ENCODE assay signal across 8 cellular contexts in the genomic region with DNA sequence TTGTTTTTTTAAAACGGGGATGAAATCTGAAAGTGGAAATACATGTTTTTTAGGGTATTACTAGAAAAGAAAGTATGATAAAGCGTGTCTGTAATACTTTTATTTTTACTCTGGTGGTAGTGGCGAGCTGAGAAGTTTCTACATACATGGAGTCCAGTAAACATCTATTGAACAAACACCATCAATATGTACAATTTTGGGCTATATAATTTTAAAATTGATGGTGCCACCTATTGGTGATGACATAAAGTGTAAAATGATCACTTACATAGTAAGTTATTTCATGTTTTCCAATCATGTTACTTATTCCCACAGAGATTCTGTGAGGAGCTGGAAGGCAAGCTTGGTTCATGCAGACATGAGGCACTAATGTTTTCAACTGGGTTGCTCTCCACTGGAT. TPM values are rescaled to one million over a fixed set of nuclear protein-coding genes. Genes with fewer than 3 reads are reported as not detected.
DNase-seq lines count a peak whose midpoint lies in the region; ATAC-seq and TF ChIP-seq lines count a peak whose summit lies in the region.

No MANE protein-coding gene starts in this region.

- in situ Hi-C loops in gastrocnemius medialis (cut with MboI; ENCODE audit: low sequenced_read_pairs in 4 of 4) = loop anchor here in 2 of 4 donors (10.0 to 25.0 kb wide), 2 partner anchors 109 to 131 kb away; no protein-coding TSS in a partner anchor

- TF ChIP-seq POLR2A in gastrocnemius medialis (IDR thresholded peaks at IDR 0.05) = no peak

- no peaks in the 10 kb centered on the region for H3K4me1 ChIP-seq in BE2C
- H3K4me1 ChIP-seq in RWPE2 (ENCODE audit: insufficient read depth, poor library complexity, severe bottlenecking) = no peaks in the 10 kb centered on the region
- peaks cover 0 to 3% of the 10 kb centered on the region in 2 donors for H3K4me1 ChIP-seq in gastrocnemius medialis

- H3K9me3 ChIP-seq in BE2C = no peaks in the 10 kb centered on the region
- H3K9me3 ChIP-seq in RWPE2 (ENCODE audit: severe bottlenecking) = no peaks in the 10 kb centered on the region
- no peaks in the 10 kb centered on the region for H3K9me3 ChIP-seq in gastrocnemius medialis

- intact Hi-C loops in gastrocnemius medialis (cut with DNase I; ENCODE audit: low total_unique reads) = loop anchor here (2.0 kb wide), 1 partner anchor 31 kb away; a partner anchor contains a TSS

- ATAC-seq in RWPE2 (ENCODE audit: low read depth) = peak; percentile 48
- peak in 1 of 2 donors; percentile 26 for ATAC-seq in gastrocnemius medialis
- ATAC-seq in GM19324 (IDR thresholded peaks at IDR 0.05; ENCODE audit: low FRiP score, unreplicated experiment) = no peak

- H3K36me3 ChIP-seq in BE2C (no peaks in the 10 kb centered on the region), RWPE2 (ENCODE audit: low read depth) (0 out of 2 replicates have a peak, but pooled peaks cover 4% of the 10 kb centered on the region), gastrocnemius medialis (no peaks in the 10 kb centered on the region)

- H3K27me3 ChIP-seq in BE2C (no peaks in the 10 kb centered on the region), RWPE2 (ENCODE audit: insufficient read depth, poor library complexity, severe bottlenecking) (no peaks in the 10 kb centered on the region), gastrocnemius medialis (no peaks in the 10 kb centered on the region)

- H3K27ac ChIP-seq in RWPE2 (ENCODE audit: poor library complexity, severe bottlenecking) (no peak overlapping the region), gastrocnemius medialis (peak overlapping the region in 2 of 4 donors; percentile 35 to 41)

- DNase-seq in BE2C (no peak), GM20000 (ENCODE audit: low spot score) (peak; percentile 36), RWPE2 (ENCODE audit: low spot score) (no peak), fibroblast of mammary gland (ENCODE audit: low read depth) (peak; percentile 51), gastrocnemius medialis (no peak), NCI-H2196 (lab: John Stamatoyannopoulos, UW; ENCODE audit: unreplicated experiment) (no peak), NOMO-1 treated with DMSO at 0.1 percent for 48 hours (lab: John Stamatoyannopoulos, UW; ENCODE audit: unreplicated experiment) (no peak)

- no peak overlapping the region for H3K4me3 ChIP-seq in BE2C (ENCODE audit: low read depth, low read length)
- H3K4me3 ChIP-seq in RWPE2 (ENCODE audit: severe bottlenecking) = no peak overlapping the region
- no peak overlapping the region for H3K4me3 ChIP-seq in fibroblast of mammary gland (ENCODE audit: control insufficient read depth, low read depth, low read length)
- H3K4me3 ChIP-seq in gastrocnemius medialis = no peak overlapping the region

- TF ChIP-seq CTCF in BE2C (IDR thresholded peaks at IDR 0.05; ENCODE audit: low read depth, low read length) = peak; percentile 17; the same call in 1 of the 2 replicates
- peak; percentile 36 for TF ChIP-seq CTCF in GM20000 (IDR thresholded peaks at IDR 0.05; ENCODE audit: extremely low read depth, missing control alignments)
- peak; percentile 71 for TF ChIP-seq CTCF in RWPE2 (IDR thresholded peaks at IDR 0.05; ENCODE audit: poor library complexity, severe bottlenecking)
- peak; percentile 30 for TF ChIP-seq CTCF in fibroblast of mammary gland (conservative IDR thresholded peaks at IDR 0.05; ENCODE audit: control insufficient read depth, insufficient read depth, low read depth, low read length)
- peak in 3 of 5 experiments; percentile 10 to 50 (median 32) for TF ChIP-seq CTCF in gastrocnemius medialis (IDR thresholded peaks at IDR 0.05 in 4 of 5, conservative IDR thresholded peaks at IDR 0.05 in 1 of 5)

RNA-seq across cellular contexts. Expression of a gene that starts 31.5 kb away (rescaled TPM):
- polyA plus RNA-seq in BE2C (2012; ENCODE audit: insufficient read depth, insufficient read length, low read depth) = 26.0 TPM
- 10 to 100 TPM; 33.0 to 93.3 (median 59.1) TPM for total RNA-seq in gastrocnemius medialis

Comparison
In these comparisons a context has a peak if more than half of its experiments do, and no peak if none do; other contexts are left out.
1. DNase-seq: peak in GM20000 (single experiment) and fibroblast of mammary gland (single experiment); none in BE2C (single experiment), RWPE2 (single experiment), gastrocnemius medialis (0 of 2), NCI-H2196 (single experiment) and NOMO-1 treated with DMSO at 0.1 percent for 48 hours (single experiment).
2. CTCF ChIP-seq: peak in every context shown above with its lines; median percentile 71 in RWPE2; 36 in GM20000; 32 in gastrocnemius medialis; 30 in fibroblast of mammary gland; 17 in BE2C.